8 cellular contexts compared by ENCODE assay signal in the genomic region with DNA sequence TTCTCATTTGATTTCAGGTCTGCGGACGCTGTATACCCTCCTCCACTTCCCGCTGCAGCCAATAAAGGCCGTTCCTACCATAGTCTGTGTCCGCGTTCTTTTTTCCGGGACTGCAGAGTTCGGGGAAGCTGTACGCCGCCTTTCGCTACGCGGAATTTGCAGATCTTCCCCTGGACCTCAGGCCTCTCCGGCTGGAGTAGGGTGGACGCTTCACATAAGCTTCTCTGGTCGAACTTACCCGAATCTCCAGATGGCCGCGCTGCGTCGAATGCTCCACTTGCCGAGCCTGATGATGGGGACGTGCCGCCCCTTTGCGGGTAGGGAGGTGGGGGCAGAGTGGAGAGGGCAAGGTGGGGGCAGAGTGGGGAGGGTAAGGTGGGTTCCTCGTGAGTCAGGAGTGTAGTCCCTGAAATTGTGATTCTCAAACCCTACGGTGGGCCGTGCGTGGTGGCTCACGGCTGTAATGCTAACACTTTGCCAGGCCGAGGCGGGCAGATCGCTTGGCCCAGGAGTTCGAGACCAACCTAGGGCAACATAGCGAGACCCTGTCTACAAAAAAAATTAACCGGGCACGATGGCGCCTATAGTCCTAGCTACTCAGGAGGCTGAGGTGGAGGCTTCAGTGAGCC. TPM values are rescaled to one million over a fixed set of nuclear protein-coding genes. Genes with fewer than 3 reads are reported as not detected.
DNase-seq lines count a peak whose midpoint lies in the region; ATAC-seq and TF ChIP-seq lines count a peak whose summit lies in the region.

No MANE protein-coding gene starts in this region.

- no peaks in the 10 kb centered on the region for H3K9me3 Mint-ChIP-seq in central memory CD8-positive, alpha-beta T cell

- H3K4me3 ChIP-seq in HUES6 (ENCODE audit: low read depth, low read length): peak overlapping the region; percentile 99
- peak overlapping the region; percentile 86 to 90 for H3K4me3 ChIP-seq in left lung

- H3K36me3 Mint-ChIP-seq in central memory CD8-positive, alpha-beta T cell (ENCODE audit: insufficient read depth): peaks cover 27% of the 10 kb centered on the region

- intact Hi-C loops in left lung (cut with DNase I): no loop called here

- H3K27me3 Mint-ChIP-seq in central memory CD8-positive, alpha-beta T cell: no peaks in the 10 kb centered on the region

- peaks cover 38% of the 10 kb centered on the region for H3K36me3 ChIP-seq in HUES6 (ENCODE audit: control insufficient read depth, insufficient read depth, low read length)
- H3K36me3 ChIP-seq in left lung: peaks cover 0 to 40% of the 10 kb centered on the region in 2 donors

- H3K4me1 Mint-ChIP-seq in central memory CD8-positive, alpha-beta T cell: peaks cover 33% of the 10 kb centered on the region

- peaks cover 13% of the 10 kb centered on the region for H3K4me1 ChIP-seq in HUES6 (ENCODE audit: control insufficient read depth, insufficient read depth, low read length)
- H3K4me1 ChIP-seq in left lung: peaks cover 20 to 64% of the 10 kb centered on the region in 2 donors

- ATAC-seq in GM19438 (IDR thresholded peaks at IDR 0.05; ENCODE audit: low read depth, unreplicated experiment) (peak; percentile 18), left lung (peak; percentile 53)
- peak; percentile 44 for ATAC-seq in central memory CD8-positive, alpha-beta T cell (replicated peaks; ENCODE audit: extremely low read depth, poor library complexity, severe bottlenecking)

- peak overlapping the region; percentile 95 for H3K27ac Mint-ChIP-seq in central memory CD8-positive, alpha-beta T cell (ENCODE audit: low read depth)

- peak overlapping the region; percentile 81 for H3K27ac ChIP-seq in HUES6 (ENCODE audit: low read depth, low read length)
- H3K27ac ChIP-seq in left lung: peak overlapping the region; percentile 89 to 94

- H3K4me3 Mint-ChIP-seq in central memory CD8-positive, alpha-beta T cell: peak overlapping the region; percentile 94

- DNase-seq in Ammon's horn (ENCODE audit: low spot score) (peak; percentile 56), left lung (peak; percentile 53 to 83), middle frontal gyrus (ENCODE audit: extremely low spot score, low spot score) (no peak)
- peak; percentile 30 for DNase-seq in activated CD4-positive, CD25-positive, alpha-beta regulatory T cell treated with anti-CD3 and anti-CD28 coated beads, Interleukin-2, amount 50 U/mL, for 16 hours (ENCODE audit: low read depth, low spot score)
- DNase-seq in central memory CD8-positive, alpha-beta T cell (ENCODE audit: low spot score in 2 of 2): peak in 1 of 2 donors; percentile 39
- DNase-seq in stimulated activated CD4-positive, alpha-beta T cell treated with anti-CD3 and anti-CD28 coated beads, TNF-alpha, amount 100 ng/mL, for 4 hours (ENCODE audit: low read depth in 3 of 3): peak; percentile 51 to 61 (median 60)

- H3K9ac ChIP-seq in HUES6 (ENCODE audit: low read length): peak overlapping the region; percentile 98

- no peaks in the 10 kb centered on the region for H3K9me3 ChIP-seq in HUES6 (ENCODE audit: control insufficient read depth, insufficient read depth, low read depth, low read length)
- H3K9me3 ChIP-seq in left lung: no peaks in the 10 kb centered on the region

- no peaks in the 10 kb centered on the region for H3K27me3 ChIP-seq in HUES6 (ENCODE audit: control insufficient read depth, insufficient read depth, low read length)
- H3K27me3 ChIP-seq in left lung: no peaks in the 10 kb centered on the region

- TF ChIP-seq CTCF in left lung (IDR thresholded peaks at IDR 0.05): no peak

RNA-seq across cellular contexts. Expression of a gene that starts 0.6 kb away (rescaled TPM):
- 10 to 100 TPM; 12.8 to 21.8 TPM for total RNA-seq in left lung

RNA-seq across cellular contexts. Expression of a gene that starts 0.7 kb away (rescaled TPM):
- 10 to 100 TPM; 46.2 to 65.5 TPM for total RNA-seq in left lung

RNA-seq across cellular contexts. Expression of a gene that starts 5.7 kb away (rescaled TPM):
- total RNA-seq in left lung: 1 to 10 TPM; 6.6 to 6.7 TPM

RNA-seq across cellular contexts. Expression of a gene that starts 6.3 kb away (rescaled TPM):
- 1 to 10 TPM; 6.0 to 8.2 TPM for total RNA-seq in left lung

RNA-seq across cellular contexts. Expression of a gene that starts 12.6 kb away (rescaled TPM):
- total RNA-seq in left lung: 10 to 100 TPM; 24.2 to 27.1 TPM
